In genomic region chr15:66761723-66762595, GRCh38 we compare ENCODE assay signal across 13 cellular contexts. TPM values are rescaled to one million over a fixed set of nuclear protein-coding genes. Genes with fewer than 3 reads are reported as not detected.
DNase-seq lines count a peak whose midpoint lies in the region; ATAC-seq, FAIRE-seq and TF ChIP-seq lines count a peak whose summit lies in the region.
"Had no signal": no experiment of that assay in that cellular context is flagged by ENCODE, and none has a peak within 500 bp of the region (broad histone marks: within the 10 kb centered on the region; RNA-seq: fewer than 3 reads in every experiment).

No MANE protein-coding gene starts in this region.

- H3K27me3 ChIP-seq in heart right ventricle, result peaks cover 0 to 7% (median 0%) of the 10 kb centered on the region in 7 donors
- H3K27me3 ChIP-seq in breast epithelium, result no peaks in the 10 kb centered on the region
- no peaks in the 10 kb centered on the region for H3K27me3 ChIP-seq in lung (ENCODE audit: control insufficient read depth, insufficient read depth)

- H3K36me3 ChIP-seq in heart right ventricle (no peaks in the 10 kb centered on the region), breast epithelium (no peaks in the 10 kb centered on the region), lung (ENCODE audit: control insufficient read depth in 2 of 2, insufficient read depth in 2 of 2, low read length in 2 of 2) (no peaks in the 10 kb centered on the region)

- TF ChIP-seq CTCF in heart right ventricle (IDR thresholded peaks at IDR 0.05) (no peak), breast epithelium (IDR thresholded peaks at IDR 0.05) (no peak), lung (IDR thresholded peaks at IDR 0.05; ENCODE audit: control extremely low read depth, extremely low read depth) (no peak)

- no peak for TF ChIP-seq POLR2A in breast epithelium (IDR thresholded peaks at IDR 0.05)

- peaks cover 47 to 99% (median 77%) of the 10 kb centered on the region in 9 donors for H3K4me1 ChIP-seq in heart right ventricle
- peaks cover 23 to 49% of the 10 kb centered on the region in 2 donors for H3K4me1 ChIP-seq in breast epithelium
- H3K4me1 ChIP-seq in lung (ENCODE audit: control insufficient read depth in 2 of 2, insufficient read depth in 2 of 2, low read length in 2 of 2), result peaks cover 22 to 47% of the 10 kb centered on the region in 2 donors

- H3K27ac ChIP-seq in heart right ventricle, result peak overlapping the region; percentile 6 to 96 (median 86)
- peak overlapping the region; percentile 88 to 90 for H3K27ac ChIP-seq in breast epithelium
- H3K27ac ChIP-seq in lung (ENCODE audit: low read depth in 1 of 2, low read length in 1 of 2), result peak overlapping the region; percentile 17 to 95

- intact Hi-C loops in heart right ventricle (cut with DNase I), result loop anchor here in 2 of 10 donors (5.0 to 10.0 kb wide), 2 partner anchors 57 to 60 kb away; partner anchors contain the start of gene SMAD6 (in 2 of the 2)
- intact Hi-C loops in left ventricle myocardium superior (cut with micrococcal nuclease), result no loop called here
- intact Hi-C loops in breast epithelium (cut with DNase I; ENCODE audit: low total_unique reads), result loop anchor here (10.0 kb wide), 1 partner anchor 57 kb away; the partner anchor contains the start of gene SMAD6

- H3K4me3 ChIP-seq in heart right ventricle, result no peak overlapping the region
- no peak overlapping the region for H3K4me3 ChIP-seq in breast epithelium
- H3K4me3 ChIP-seq in lung, result no peak overlapping the region
- H3K4me3 ChIP-seq: GM12878 had no signal

- no peak for DNase-seq in heart right ventricle
- DNase-seq in left ventricle myocardium superior, result no peak
- DNase-seq in breast epithelium (ENCODE audit: low spot score in 2 of 2), result no peak
- DNase-seq in lung (ENCODE audit: low spot score), result no peak
- peak; percentile 60 for DNase-seq in urothelium cell line (ENCODE audit: low spot score)
- DNase-seq in SHP77 treated with DMSO at 0.1 percent for 48 hours (lab: John Stamatoyannopoulos, UW), result no peak
- DNase-seq in nucleus accumbens (lab: John Stamatoyannopoulos, UW), result no peak
- DNase-seq: activated T-cell treated with anti-CD3 and anti-CD28 coated beads, Interleukin-2, amount 50 U/mL, for 48 hours; midbrain; NCI-H2081; T-helper 1 cell had no signal

- 73 to 82% methylated on average over 17 of the region's 17 CpGs for WGBS in heart right ventricle, 2 donors
- WGBS in lung, 2 donors, result 43 to 54% methylated on average over 17 of the region's 17 CpGs

- H3K9me3 ChIP-seq in heart right ventricle, result no peaks in the 10 kb centered on the region
- no peaks in the 10 kb centered on the region for H3K9me3 ChIP-seq in breast epithelium
- H3K9me3 ChIP-seq in lung (ENCODE audit: control insufficient read depth in 2 of 2, insufficient read depth in 1 of 2, low read length in 1 of 2), result no peaks in the 10 kb centered on the region

- no peak for FAIRE-seq in urothelium cell line (lab: Jason Lieb, UNC)
- FAIRE-seq: GM12878 had no signal

- ATAC-seq in heart right ventricle, result no peak
- ATAC-seq in left ventricle myocardium superior, result no peak
- ATAC-seq in lung (ENCODE audit: insufficient read depth, low FRiP score), result no peak
- ATAC-seq in GM21528 (IDR thresholded peaks at IDR 0.05; ENCODE audit: low FRiP score, unreplicated experiment), result no peak

RNA-seq across cellular contexts. Expression of gene SMAD6, which starts 59.9 kb away (rescaled TPM):
- 10 to 100 TPM; 12.2 to 43.4 (median 20.6) TPM for total RNA-seq in heart right ventricle
- 10 to 100 TPM in 1 of 2 donors, 1 to 10 TPM in 1; 6.6 to 19.5 TPM for polyA plus RNA-seq in heart right ventricle
- total RNA-seq in left ventricle myocardium superior, result 14.9 TPM
- total RNA-seq in breast epithelium, result 10 to 100 TPM in 2 of 3 donors, 1 to 10 TPM in 1; 7.6 to 22.6 (median 13.4) TPM
- total RNA-seq in lung, result 10 to 100 TPM; 62.3 to 67.9 TPM
- polyA plus RNA-seq in lung, result 10 to 100 TPM; 24.2 to 56.0 TPM
